2 cellular contexts compared by ENCODE assay signal in genomic region chr12:109707470-109707821, GRCh38.
TF ChIP-seq lines count a peak whose summit lies in the region.

No MANE protein-coding gene starts in this region.

TF ChIP-seq in HepG2, 621 proteins besides CTCF, POLR2A, EP300 and RAD21 (continues in another document):
- no peak for TF ChIP-seq ZBTB43 (CRISPR knock-in tag; conservative IDR thresholded peaks at IDR 0.05)
- 0 out of 2 replicates have a peak, but pooled peaks have one; percentile 30 for TF ChIP-seq ADNP (CRISPR knock-in tag; IDR thresholded peaks at IDR 0.05)
- TF ChIP-seq SSRP1 (CRISPR knock-in tag; IDR thresholded peaks at IDR 0.05) = 0 out of 2 replicates have a peak, but pooled peaks have one; percentile 39
- TF ChIP-seq NR2F6 (IDR thresholded peaks at IDR 0.05) = 0 out of 2 replicates have a peak, but pooled peaks have one; percentile 27
- peak; percentile 65 for TF ChIP-seq NR2F6 (CRISPR knock-in tag; IDR thresholded peaks at IDR 0.05)
- TF ChIP-seq IRX3 (CRISPR knock-in tag; IDR thresholded peaks at IDR 0.05; ENCODE audit: borderline replicate concordance, low read depth) = no peak
- TF ChIP-seq ZNF770 (CRISPR knock-in tag; IDR thresholded peaks at IDR 0.05) = no peak
- TF ChIP-seq POGK (CRISPR knock-in tag; conservative IDR thresholded peaks at IDR 0.05) = no peak
- peak; percentile 37; the same call in 1 of the 2 replicates for TF ChIP-seq HNF4A (CRISPR knock-in tag; IDR thresholded peaks at IDR 0.05)
- no peak for TF ChIP-seq MED1 (CRISPR knock-in tag; IDR thresholded peaks at IDR 0.05)
- TF ChIP-seq GABPB1 (CRISPR knock-in tag; IDR thresholded peaks at IDR 0.05) = no peak
- peak; percentile 44 for TF ChIP-seq RXRB (CRISPR knock-in tag; IDR thresholded peaks at IDR 0.05; ENCODE audit: borderline replicate concordance)
- no peak for TF ChIP-seq ZNF629 (CRISPR knock-in tag; conservative IDR thresholded peaks at IDR 0.05)
- no peak for TF ChIP-seq SUZ12 (IDR thresholded peaks at IDR 0.05; ENCODE audit: low read depth, low read length)
- TF ChIP-seq CAMTA2 (CRISPR knock-in tag; IDR thresholded peaks at IDR 0.05; ENCODE audit: borderline replicate concordance) = no peak
- TF ChIP-seq HDAC1 (CRISPR knock-in tag; IDR thresholded peaks at IDR 0.05) = 0 out of 2 replicates have a peak, but pooled peaks have one; percentile 28
- TF ChIP-seq ZNF710 (CRISPR knock-in tag; IDR thresholded peaks at IDR 0.05; ENCODE audit: borderline replicate concordance) = 0 out of 2 replicates have a peak, but pooled peaks have one; percentile 15
- TF ChIP-seq CBX1 (IDR thresholded peaks at IDR 0.05; ENCODE audit: low read depth) = no peak
- no peak for TF ChIP-seq HIC2 (CRISPR knock-in tag; IDR thresholded peaks at IDR 0.05; ENCODE audit: low read depth)

TF ChIP-seq in neural cell, 6 proteins besides CTCF, POLR2A, EP300 and RAD21:
- TF ChIP-seq SMC3 (conservative IDR thresholded peaks at IDR 0.05; ENCODE audit: poor library complexity) (no peak), EZH2 (IDR thresholded peaks at IDR 0.05; ENCODE audit: borderline replicate concordance, insufficient read depth, low read length, poor library complexity, severe bottlenecking) (no peak), POLR2AphosphoS5 (IDR thresholded peaks at IDR 0.05) (no peak), TAF1 (IDR thresholded peaks at IDR 0.05; ENCODE audit: low read depth) (no peak), REST (IDR thresholded peaks at IDR 0.05; ENCODE audit: borderline replicate concordance) (no peak)
